In the genomic region with DNA sequence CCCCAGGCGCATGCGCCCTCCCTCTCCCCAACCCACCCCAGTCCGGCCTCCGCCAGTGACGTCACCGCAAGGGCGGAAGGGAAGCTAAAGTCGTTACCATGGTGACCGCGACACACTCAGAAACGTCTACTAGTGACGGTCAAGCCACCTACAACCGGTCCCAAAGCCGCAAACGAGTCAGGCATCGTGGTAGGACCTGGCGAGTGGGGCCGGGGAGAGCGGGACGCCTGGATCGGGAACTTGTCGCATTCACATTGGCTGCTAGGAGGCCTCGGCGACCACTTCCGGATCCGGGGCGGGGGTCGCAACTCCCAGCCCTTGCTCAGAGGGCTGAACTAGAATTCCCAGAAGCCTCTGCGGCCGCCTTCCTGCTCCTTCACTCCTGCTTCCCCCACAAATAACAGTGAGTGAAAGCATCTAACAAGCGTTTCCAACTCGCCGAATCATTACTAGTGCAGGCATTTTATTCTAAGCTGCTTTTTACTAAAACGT, we compare ENCODE assay signal across 8 cellular contexts. TPM values are rescaled to one million over a fixed set of nuclear protein-coding genes. Genes with fewer than 3 reads are reported as not detected.
DNase-seq lines count a peak whose midpoint lies in the region; ATAC-seq and TF ChIP-seq lines count a peak whose summit lies in the region.

A gene with protein sequence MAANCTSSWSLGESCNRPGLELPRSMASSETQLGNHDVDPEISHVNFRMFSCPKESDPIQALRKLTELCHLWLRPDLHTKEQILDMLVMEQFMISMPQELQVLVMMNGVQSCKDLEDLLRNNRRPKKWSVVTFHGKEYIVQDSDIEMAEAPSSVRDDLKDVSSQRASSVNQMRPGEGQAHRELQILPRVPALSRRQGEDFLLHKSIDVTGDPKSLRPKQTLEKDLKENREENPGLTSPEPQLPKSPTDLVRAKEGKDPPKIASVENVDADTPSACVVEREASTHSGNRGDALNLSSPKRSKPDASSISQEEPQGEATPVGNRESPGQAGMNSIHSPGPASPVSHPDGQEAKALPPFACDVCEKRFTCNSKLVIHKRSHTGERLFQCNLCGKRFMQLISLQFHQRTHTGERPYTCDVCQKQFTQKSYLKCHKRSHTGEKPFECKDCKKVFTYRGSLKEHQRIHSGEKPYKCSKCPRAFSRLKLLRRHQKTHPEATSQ (minus strand): TSS at position 256 of the 492 bp plus-strand sequence. CDS start 89,793 bp downstream, outside the sequence.

- no peaks in the 10 kb centered on the region for H3K36me3 ChIP-seq in colonic mucosa

- peak within 1 kb of the TSS; percentile 99 for H3K27ac Mint-ChIP-seq in activated CD4-positive, alpha-beta T cell treated with anti-CD3 and anti-CD28 coated beads, Interleukin-2, amount 10 ng/mL, durations not matched to agents 24 days and 14 days

- H3K27ac ChIP-seq in colonic mucosa (peak within 1 kb of the TSS; percentile 93), layer of hippocampus (ENCODE audit: low read depth, low read length) (peak within 1 kb of the TSS; percentile 100)

- H3K36me3 Mint-ChIP-seq in activated CD4-positive, alpha-beta T cell treated with anti-CD3 and anti-CD28 coated beads, Interleukin-2, amount 10 ng/mL, durations not matched to agents 24 days and 14 days (ENCODE audit: low read depth): peaks cover 21% of the 10 kb centered on the region

- no peaks in the 10 kb centered on the region for H3K9me3 ChIP-seq in colonic mucosa

- H3K9me3 Mint-ChIP-seq in activated CD4-positive, alpha-beta T cell treated with anti-CD3 and anti-CD28 coated beads, Interleukin-2, amount 10 ng/mL, durations not matched to agents 24 days and 14 days: peaks cover 5% of the 10 kb centered on the region

- H3K4me3 Mint-ChIP-seq in activated CD4-positive, alpha-beta T cell treated with anti-CD3 and anti-CD28 coated beads, Interleukin-2, amount 10 ng/mL, durations not matched to agents 24 days and 14 days: peak within 1 kb of the TSS; percentile 98

- no peak for TF ChIP-seq CTCF in colonic mucosa (IDR thresholded peaks at IDR 0.05)

- H3K9ac ChIP-seq in colonic mucosa (ENCODE audit: low read depth in 2 of 2, low read length in 2 of 2): peak within 1 kb of the TSS; percentile 74 to 99

- DNase-seq in C1 segment of cervical spinal cord (lab: John Stamatoyannopoulos, UW) (peak; percentile 98 to 100 (median 100)), NCI-H526 treated with DMSO at 0.1 percent for 48 hours (lab: John Stamatoyannopoulos, UW) (peak; percentile 98), colonic mucosa (peak; percentile 99)
- peak; percentile 98 for DNase-seq in activated CD4-positive, alpha-beta T cell treated with anti-CD3 and anti-CD28 coated beads, Interleukin-2, amount 10 ng/mL, durations not matched to agents 24 days and 14 days
- peak; percentile 95 to 99 (median 97) for DNase-seq in stimulated activated CD4-positive, alpha-beta T cell treated with anti-CD3 and anti-CD28 coated beads, Interleukin-1b, Interleukin-23, amount 100 ng/mL, for 24 hours (ENCODE audit: low read depth in 4 of 4, low spot score in 1 of 4)

- peak within 1 kb of the TSS; percentile 67 for H3K4me3 ChIP-seq in colonic mucosa

- H3K27me3 ChIP-seq in colonic mucosa: no peaks in the 10 kb centered on the region
- H3K27me3 ChIP-seq in layer of hippocampus (ENCODE audit: control insufficient read depth, insufficient read depth, low read length): no peaks in the 10 kb centered on the region

- no peaks in the 10 kb centered on the region for H3K27me3 Mint-ChIP-seq in activated CD4-positive, alpha-beta T cell treated with anti-CD3 and anti-CD28 coated beads, Interleukin-2, amount 10 ng/mL, durations not matched to agents 24 days and 14 days

- ATAC-seq in GM19351 (IDR thresholded peaks at IDR 0.05; ENCODE audit: unreplicated experiment) (peak; percentile 66), HG03520 (IDR thresholded peaks at IDR 0.05; ENCODE audit: unreplicated experiment) (peak; percentile 60)

- intact Hi-C loops in activated CD4-positive, alpha-beta T cell treated with anti-CD3 and anti-CD28 coated beads, Interleukin-2, amount 10 ng/mL, durations not matched to agents 24 days and 14 days (cut with micrococcal nuclease): loop anchor here (1.0 to 10.0 kb wide), 4 partner anchors 173 to 660 kb away; a partner anchor contains a TSS
- intact Hi-C loops in colonic mucosa (cut with DNase I): no loop called here

- H3K4me1 Mint-ChIP-seq in activated CD4-positive, alpha-beta T cell treated with anti-CD3 and anti-CD28 coated beads, Interleukin-2, amount 10 ng/mL, durations not matched to agents 24 days and 14 days: peaks cover 33% of the 10 kb centered on the region

- H3K4me1 ChIP-seq in colonic mucosa: peaks cover 8% of the 10 kb centered on the region

RNA-seq across cellular contexts. Expression of the gene that starts here (rescaled TPM):
- 6.9 and 10.8 TPM in 2 replicates for total RNA-seq in activated CD4-positive, alpha-beta T cell treated with anti-CD3 and anti-CD28 coated beads, Interleukin-2, amount 10 ng/mL, durations not matched to agents 24 days and 14 days
- 10 to 100 TPM in 1 of 2 donors, 1 to 10 TPM in 1; 9.8 to 12.1 TPM for total RNA-seq in colonic mucosa

Comparison
In these comparisons a context has a peak if more than half of its experiments do, and no peak if none do; other contexts are left out.
1. Peak in every context shown above with its lines: DNase-seq, ATAC-seq, H3K4me3 ChIP-seq and H3K27ac ChIP-seq.